ENCODE assay signal across 2 cellular contexts in the genomic region with DNA sequence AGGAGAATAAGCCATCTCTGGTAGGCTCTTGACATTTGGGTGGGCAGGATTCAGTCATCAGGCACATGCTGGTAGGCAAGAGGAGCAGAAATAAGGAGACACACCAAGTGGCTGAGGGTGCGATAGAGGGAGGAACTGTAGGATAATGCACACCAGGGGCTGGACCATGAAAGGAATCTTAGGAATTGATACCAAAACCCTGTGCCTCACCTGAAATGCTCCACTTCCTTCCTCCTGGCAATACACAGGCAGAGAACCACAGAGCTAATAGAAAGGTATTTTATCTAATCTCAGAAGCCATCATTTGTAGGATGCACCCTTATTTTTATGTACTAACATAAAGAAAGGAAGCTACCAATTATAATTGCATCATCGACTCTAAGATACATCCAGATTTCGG.
TF ChIP-seq lines count a peak whose summit lies in the region.

No MANE protein-coding gene starts in this region.

TF ChIP-seq in GM23338, 12 proteins besides CTCF, POLR2A, EP300 and RAD21 (continues in another document):
- no peak for TF ChIP-seq STAT1 (IDR thresholded peaks at IDR 0.05; ENCODE audit: unreplicated experiment)
- no peak for TF ChIP-seq CREB1 (CRISPR knock-in tag; IDR thresholded peaks at IDR 0.05; ENCODE audit: low read depth)
- TF ChIP-seq EZH2phosphoT487 (IDR thresholded peaks at IDR 0.05; ENCODE audit: unreplicated experiment), result no peak
- TF ChIP-seq, protein P1, sequence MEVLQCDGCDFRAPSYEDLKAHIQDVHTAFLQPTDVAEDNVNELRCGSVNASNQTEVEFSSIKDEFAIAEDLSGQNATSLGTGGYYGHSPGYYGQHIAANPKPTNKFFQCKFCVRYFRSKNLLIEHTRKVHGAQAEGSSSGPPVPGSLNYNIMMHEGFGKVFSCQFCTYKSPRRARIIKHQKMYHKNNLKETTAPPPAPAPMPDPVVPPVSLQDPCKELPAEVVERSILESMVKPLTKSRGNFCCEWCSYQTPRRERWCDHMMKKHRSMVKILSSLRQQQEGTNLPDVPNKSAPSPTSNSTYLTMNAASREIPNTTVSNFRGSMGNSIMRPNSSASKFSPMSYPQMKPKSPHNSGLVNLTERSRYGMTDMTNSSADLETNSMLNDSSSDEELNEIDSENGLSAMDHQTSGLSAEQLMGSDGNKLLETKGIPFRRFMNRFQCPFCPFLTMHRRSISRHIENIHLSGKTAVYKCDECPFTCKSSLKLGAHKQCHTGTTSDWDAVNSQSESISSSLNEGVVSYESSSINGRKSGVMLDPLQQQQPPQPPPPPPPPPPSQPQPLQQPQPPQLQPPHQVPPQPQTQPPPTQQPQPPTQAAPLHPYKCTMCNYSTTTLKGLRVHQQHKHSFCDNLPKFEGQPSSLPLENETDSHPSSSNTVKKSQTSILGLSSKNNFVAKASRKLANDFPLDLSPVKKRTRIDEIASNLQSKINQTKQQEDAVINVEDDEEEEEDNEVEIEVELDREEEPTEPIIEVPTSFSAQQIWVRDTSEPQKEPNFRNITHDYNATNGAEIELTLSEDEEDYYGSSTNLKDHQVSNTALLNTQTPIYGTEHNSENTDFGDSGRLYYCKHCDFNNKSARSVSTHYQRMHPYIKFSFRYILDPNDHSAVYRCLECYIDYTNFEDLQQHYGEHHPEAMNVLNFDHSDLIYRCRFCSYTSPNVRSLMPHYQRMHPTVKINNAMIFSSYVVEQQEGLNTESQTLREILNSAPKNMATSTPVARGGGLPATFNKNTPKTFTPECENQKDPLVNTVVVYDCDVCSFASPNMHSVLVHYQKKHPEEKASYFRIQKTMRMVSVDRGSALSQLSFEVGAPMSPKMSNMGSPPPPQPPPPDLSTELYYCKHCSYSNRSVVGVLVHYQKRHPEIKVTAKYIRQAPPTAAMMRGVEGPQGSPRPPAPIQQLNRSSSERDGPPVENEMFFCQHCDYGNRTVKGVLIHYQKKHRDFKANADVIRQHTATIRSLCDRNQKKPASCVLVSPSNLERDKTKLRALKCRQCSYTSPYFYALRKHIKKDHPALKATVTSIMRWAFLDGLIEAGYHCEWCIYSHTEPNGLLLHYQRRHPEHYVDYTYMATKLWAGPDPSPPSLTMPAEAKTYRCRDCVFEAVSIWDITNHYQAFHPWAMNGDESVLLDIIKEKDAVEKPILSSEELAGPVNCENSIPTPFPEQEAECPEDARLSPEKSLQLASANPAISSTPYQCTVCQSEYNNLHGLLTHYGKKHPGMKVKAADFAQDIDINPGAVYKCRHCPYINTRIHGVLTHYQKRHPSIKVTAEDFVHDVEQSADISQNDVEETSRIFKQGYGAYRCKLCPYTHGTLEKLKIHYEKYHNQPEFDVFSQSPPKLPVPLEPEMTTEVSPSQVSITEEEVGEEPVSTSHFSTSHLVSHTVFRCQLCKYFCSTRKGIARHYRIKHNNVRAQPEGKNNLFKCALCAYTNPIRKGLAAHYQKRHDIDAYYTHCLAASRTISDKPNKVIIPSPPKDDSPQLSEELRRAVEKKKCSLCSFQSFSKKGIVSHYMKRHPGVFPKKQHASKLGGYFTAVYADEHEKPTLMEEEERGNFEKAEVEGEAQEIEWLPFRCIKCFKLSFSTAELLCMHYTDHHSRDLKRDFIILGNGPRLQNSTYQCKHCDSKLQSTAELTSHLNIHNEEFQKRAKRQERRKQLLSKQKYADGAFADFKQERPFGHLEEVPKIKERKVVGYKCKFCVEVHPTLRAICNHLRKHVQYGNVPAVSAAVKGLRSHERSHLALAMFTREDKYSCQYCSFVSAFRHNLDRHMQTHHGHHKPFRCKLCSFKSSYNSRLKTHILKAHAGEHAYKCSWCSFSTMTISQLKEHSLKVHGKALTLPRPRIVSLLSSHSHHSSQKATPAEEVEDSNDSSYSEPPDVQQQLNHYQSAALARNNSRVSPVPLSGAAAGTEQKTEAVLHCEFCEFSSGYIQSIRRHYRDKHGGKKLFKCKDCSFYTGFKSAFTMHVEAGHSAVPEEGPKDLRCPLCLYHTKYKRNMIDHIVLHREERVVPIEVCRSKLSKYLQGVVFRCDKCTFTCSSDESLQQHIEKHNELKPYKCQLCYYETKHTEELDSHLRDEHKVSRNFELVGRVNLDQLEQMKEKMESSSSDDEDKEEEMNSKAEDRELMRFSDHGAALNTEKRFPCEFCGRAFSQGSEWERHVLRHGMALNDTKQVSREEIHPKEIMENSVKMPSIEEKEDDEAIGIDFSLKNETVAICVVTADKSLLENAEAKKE (CRISPR knock-in tag; IDR thresholded peaks at IDR 0.05), result no peak
- TF ChIP-seq JUNB (IDR thresholded peaks at IDR 0.05; ENCODE audit: unreplicated experiment), result no peak
- TF ChIP-seq, protein P2, sequence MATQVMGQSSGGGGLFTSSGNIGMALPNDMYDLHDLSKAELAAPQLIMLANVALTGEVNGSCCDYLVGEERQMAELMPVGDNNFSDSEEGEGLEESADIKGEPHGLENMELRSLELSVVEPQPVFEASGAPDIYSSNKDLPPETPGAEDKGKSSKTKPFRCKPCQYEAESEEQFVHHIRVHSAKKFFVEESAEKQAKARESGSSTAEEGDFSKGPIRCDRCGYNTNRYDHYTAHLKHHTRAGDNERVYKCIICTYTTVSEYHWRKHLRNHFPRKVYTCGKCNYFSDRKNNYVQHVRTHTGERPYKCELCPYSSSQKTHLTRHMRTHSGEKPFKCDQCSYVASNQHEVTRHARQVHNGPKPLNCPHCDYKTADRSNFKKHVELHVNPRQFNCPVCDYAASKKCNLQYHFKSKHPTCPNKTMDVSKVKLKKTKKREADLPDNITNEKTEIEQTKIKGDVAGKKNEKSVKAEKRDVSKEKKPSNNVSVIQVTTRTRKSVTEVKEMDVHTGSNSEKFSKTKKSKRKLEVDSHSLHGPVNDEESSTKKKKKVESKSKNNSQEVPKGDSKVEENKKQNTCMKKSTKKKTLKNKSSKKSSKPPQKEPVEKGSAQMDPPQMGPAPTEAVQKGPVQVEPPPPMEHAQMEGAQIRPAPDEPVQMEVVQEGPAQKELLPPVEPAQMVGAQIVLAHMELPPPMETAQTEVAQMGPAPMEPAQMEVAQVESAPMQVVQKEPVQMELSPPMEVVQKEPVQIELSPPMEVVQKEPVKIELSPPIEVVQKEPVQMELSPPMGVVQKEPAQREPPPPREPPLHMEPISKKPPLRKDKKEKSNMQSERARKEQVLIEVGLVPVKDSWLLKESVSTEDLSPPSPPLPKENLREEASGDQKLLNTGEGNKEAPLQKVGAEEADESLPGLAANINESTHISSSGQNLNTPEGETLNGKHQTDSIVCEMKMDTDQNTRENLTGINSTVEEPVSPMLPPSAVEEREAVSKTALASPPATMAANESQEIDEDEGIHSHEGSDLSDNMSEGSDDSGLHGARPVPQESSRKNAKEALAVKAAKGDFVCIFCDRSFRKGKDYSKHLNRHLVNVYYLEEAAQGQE (IDR thresholded peaks at IDR 0.05; ENCODE audit: unreplicated experiment), result no peak
- no peak for TF ChIP-seq ZNF114 (CRISPR knock-in tag; IDR thresholded peaks at IDR 0.05)
- TF ChIP-seq NANOG (IDR thresholded peaks at IDR 0.05; ENCODE audit: borderline replicate concordance), result no peak
- no peak for TF ChIP-seq POLR2AphosphoS5 (IDR thresholded peaks at IDR 0.05; ENCODE audit: low read depth)
- TF ChIP-seq ZNF331 (CRISPR knock-in tag; IDR thresholded peaks at IDR 0.05; ENCODE audit: low read depth), result no peak
- TF ChIP-seq EZH2 (IDR thresholded peaks at IDR 0.05; ENCODE audit: low read depth, unreplicated experiment), result no peak

TF ChIP-seq in K562, 482 proteins besides CTCF, POLR2A, EP300 and RAD21:
- TF ChIP-seq CEBPG (CRISPR knock-in tag; IDR thresholded peaks at IDR 0.05) (no peak), CEBPG (tag; conservative IDR thresholded peaks at IDR 0.05 in 1 of 2, IDR thresholded peaks at IDR 0.05 in 1 of 2) (0 out of 4 replicates have a peak, but pooled peaks of 1 of the 2 experiments have one; percentile 13), CHCHD3 (CRISPR knock-in tag; IDR thresholded peaks at IDR 0.05) (no peak)
- TF ChIP-seq, protein P3, sequence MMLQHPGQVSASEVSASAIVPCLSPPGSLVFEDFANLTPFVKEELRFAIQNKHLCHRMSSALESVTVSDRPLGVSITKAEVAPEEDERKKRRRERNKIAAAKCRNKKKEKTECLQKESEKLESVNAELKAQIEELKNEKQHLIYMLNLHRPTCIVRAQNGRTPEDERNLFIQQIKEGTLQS (IDR thresholded peaks at IDR 0.05), result 0 out of 2 replicates have a peak, but pooled peaks have one; percentile 47
- TF ChIP-seq, protein P3 (CRISPR knock-in tag; conservative IDR thresholded peaks at IDR 0.05), result no peak
